ENCODE assay signal across 1 cellular context in genomic region chr22:37575490-37576003, GRCh38.
TF ChIP-seq lines count a peak whose summit lies in the region.

No MANE protein-coding gene starts in this region.

TF ChIP-seq in HepG2, 621 proteins besides CTCF, POLR2A, EP300 and RAD21:
- TF ChIP-seq SRSF1 (optimal IDR thresholded peaks at IDR 0.05; ENCODE audit: low read depth, low read length): no peak
- peak; percentile 87 for TF ChIP-seq ZNF121 (CRISPR knock-in tag; IDR thresholded peaks at IDR 0.05)
- peak; percentile 69; the same call in 1 of the 2 replicates for TF ChIP-seq ZNF770 (CRISPR knock-in tag; IDR thresholded peaks at IDR 0.05)
- TF ChIP-seq MTA3 (CRISPR knock-in tag; IDR thresholded peaks at IDR 0.05): no peak
- no peak for TF ChIP-seq ONECUT2 (CRISPR knock-in tag; IDR thresholded peaks at IDR 0.05)
- TF ChIP-seq NFKB2 (CRISPR knock-in tag; IDR thresholded peaks at IDR 0.05; ENCODE audit: borderline replicate concordance): no peak
- TF ChIP-seq ZMYM3 (CRISPR knock-in tag; IDR thresholded peaks at IDR 0.05): 0 out of 2 replicates have a peak, but pooled peaks have one; percentile 14
- no peak for TF ChIP-seq ZNF841 (CRISPR knock-in tag; IDR thresholded peaks at IDR 0.05; ENCODE audit: borderline replicate concordance)
- TF ChIP-seq ZNF550 (CRISPR knock-in tag; IDR thresholded peaks at IDR 0.05; ENCODE audit: borderline replicate concordance): no peak
